In genomic region chr3:177359601-177360357, GRCh38 we compare ENCODE assay signal across 1 cellular context.
TF ChIP-seq lines count a peak whose summit lies in the region.

No MANE protein-coding gene starts in this region.

TF ChIP-seq in K562, 482 proteins besides CTCF, POLR2A, EP300 and RAD21 (continued from another document and continues in another):
- TF ChIP-seq, protein P1, sequence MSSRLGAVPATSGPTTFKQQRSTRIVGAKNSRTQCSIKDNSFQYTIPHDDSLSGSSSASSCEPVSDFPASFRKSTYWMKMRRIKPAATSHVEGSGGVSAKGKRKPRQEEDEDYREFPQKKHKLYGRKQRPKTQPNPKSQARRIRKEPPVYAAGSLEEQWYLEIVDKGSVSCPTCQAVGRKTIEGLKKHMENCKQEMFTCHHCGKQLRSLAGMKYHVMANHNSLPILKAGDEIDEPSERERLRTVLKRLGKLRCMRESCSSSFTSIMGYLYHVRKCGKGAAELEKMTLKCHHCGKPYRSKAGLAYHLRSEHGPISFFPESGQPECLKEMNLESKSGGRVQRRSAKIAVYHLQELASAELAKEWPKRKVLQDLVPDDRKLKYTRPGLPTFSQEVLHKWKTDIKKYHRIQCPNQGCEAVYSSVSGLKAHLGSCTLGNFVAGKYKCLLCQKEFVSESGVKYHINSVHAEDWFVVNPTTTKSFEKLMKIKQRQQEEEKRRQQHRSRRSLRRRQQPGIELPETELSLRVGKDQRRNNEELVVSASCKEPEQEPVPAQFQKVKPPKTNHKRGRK (tag; IDR thresholded peaks at IDR 0.05) = no peak
- TF ChIP-seq STAT5B (CRISPR knock-in tag; IDR thresholded peaks at IDR 0.05) (no peak), NELFE (IDR thresholded peaks at IDR 0.05; ENCODE audit: insufficient read depth, insufficient read length) (no peak), PML (IDR thresholded peaks at IDR 0.05; ENCODE audit: low read length) (peak; percentile 33; the same call in 1 of the 2 replicates), KDM1A (IDR thresholded peaks at IDR 0.05) (peak in 1 of 2 experiments; percentile 62; a peak in 2 of 4 replicates), SAP30 (IDR thresholded peaks at IDR 0.05; ENCODE audit: borderline replicate concordance, insufficient read depth, low read depth, low read length, poor library complexity, severe bottlenecking) (peak; percentile 13), EP400 (IDR thresholded peaks at IDR 0.05) (peak; percentile 89), TFAM (CRISPR knock-in tag; conservative IDR thresholded peaks at IDR 0.05) (no peak), FOXP4 (CRISPR knock-in tag; IDR thresholded peaks at IDR 0.05; ENCODE audit: borderline replicate concordance) (peak; percentile 90; the same call in 1 of the 2 replicates), ELF1 (tag; IDR thresholded peaks at IDR 0.05) (peak; percentile 66), KDM5B (IDR thresholded peaks at IDR 0.05; ENCODE audit: insufficient replicate concordance, low read depth, low read length) (no peak), CBX8 (IDR thresholded peaks at IDR 0.05; ENCODE audit: borderline replicate concordance, extremely low read depth, low read depth, low read length, poor library complexity, severe bottlenecking) (no peak), ZBTB49 (CRISPR knock-in tag; IDR thresholded peaks at IDR 0.05; ENCODE audit: borderline replicate concordance) (no peak; the same call in 1 of the 2 replicates), TFAP4 (CRISPR knock-in tag; IDR thresholded peaks at IDR 0.05; ENCODE audit: borderline replicate concordance) (peak; percentile 87), FOXP1 (CRISPR knock-in tag; IDR thresholded peaks at IDR 0.05) (peak; percentile 94), BCOR (IDR thresholded peaks at IDR 0.05) (no peak), HNRNPL (IDR thresholded peaks at IDR 0.05; ENCODE audit: low read depth, low read length) (0 out of 2 replicates have a peak, but pooled peaks have one; percentile 66), WHSC1 (IDR thresholded peaks at IDR 0.05; ENCODE audit: low read length) (no peak), XRCC4 (IDR thresholded peaks at IDR 0.05; ENCODE audit: extremely low read depth, insufficient read depth, insufficient read length) (no peak), CSDE1 (IDR thresholded peaks at IDR 0.05) (no peak), NCOR1 (IDR thresholded peaks at IDR 0.05) (peak; percentile 98), NRF1 (conservative IDR thresholded peaks at IDR 0.05 in 1 of 2, IDR thresholded peaks at IDR 0.05 in 1 of 2) (no peak), COPS2 (conservative IDR thresholded peaks at IDR 0.05) (no peak), KAT8 (IDR thresholded peaks at IDR 0.05; ENCODE audit: low read depth) (no peak), ZNF583 (CRISPR knock-in tag; IDR thresholded peaks at IDR 0.05) (no peak), ZSCAN32 (CRISPR knock-in tag; IDR thresholded peaks at IDR 0.05) (no peak), FOXA1 (IDR thresholded peaks at IDR 0.05; ENCODE audit: borderline replicate concordance) (peak; percentile 59; the same call in 1 of the 2 replicates), ARID1B (IDR thresholded peaks at IDR 0.05) (peak; percentile 78), FOS (IDR thresholded peaks at IDR 0.05; ENCODE audit: extremely low read depth, insufficient read length) (no peak), PYGO2 (tag; IDR thresholded peaks at IDR 0.05) (no peak), MAX (CRISPR knock-in tag; IDR thresholded peaks at IDR 0.05) (peak; percentile 85), PHF8 (IDR thresholded peaks at IDR 0.05; ENCODE audit: borderline replicate concordance, low read length) (peak; percentile 30; the same call in 1 of the 2 replicates), EZH2 (IDR thresholded peaks at IDR 0.05; ENCODE audit: borderline replicate concordance, low read depth, low read length) (no peak), HCFC1 (IDR thresholded peaks at IDR 0.05; ENCODE audit: low read depth, low read length) (peak; percentile 47; the same call in 1 of the 2 replicates), SMC3 (conservative IDR thresholded peaks at IDR 0.05; ENCODE audit: insufficient read depth, low read depth, low read length) (peak; percentile 77), AFF4 (CRISPR knock-in tag; IDR thresholded peaks at IDR 0.05) (peak; percentile 88), ZNF282 (CRISPR knock-in tag; IDR thresholded peaks at IDR 0.05) (no peak)
- TF ChIP-seq, protein P2, sequence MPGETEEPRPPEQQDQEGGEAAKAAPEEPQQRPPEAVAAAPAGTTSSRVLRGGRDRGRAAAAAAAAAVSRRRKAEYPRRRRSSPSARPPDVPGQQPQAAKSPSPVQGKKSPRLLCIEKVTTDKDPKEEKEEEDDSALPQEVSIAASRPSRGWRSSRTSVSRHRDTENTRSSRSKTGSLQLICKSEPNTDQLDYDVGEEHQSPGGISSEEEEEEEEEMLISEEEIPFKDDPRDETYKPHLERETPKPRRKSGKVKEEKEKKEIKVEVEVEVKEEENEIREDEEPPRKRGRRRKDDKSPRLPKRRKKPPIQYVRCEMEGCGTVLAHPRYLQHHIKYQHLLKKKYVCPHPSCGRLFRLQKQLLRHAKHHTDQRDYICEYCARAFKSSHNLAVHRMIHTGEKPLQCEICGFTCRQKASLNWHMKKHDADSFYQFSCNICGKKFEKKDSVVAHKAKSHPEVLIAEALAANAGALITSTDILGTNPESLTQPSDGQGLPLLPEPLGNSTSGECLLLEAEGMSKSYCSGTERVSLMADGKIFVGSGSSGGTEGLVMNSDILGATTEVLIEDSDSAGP (CRISPR knock-in tag; IDR thresholded peaks at IDR 0.05) = no peak
- TF ChIP-seq, protein P3, sequence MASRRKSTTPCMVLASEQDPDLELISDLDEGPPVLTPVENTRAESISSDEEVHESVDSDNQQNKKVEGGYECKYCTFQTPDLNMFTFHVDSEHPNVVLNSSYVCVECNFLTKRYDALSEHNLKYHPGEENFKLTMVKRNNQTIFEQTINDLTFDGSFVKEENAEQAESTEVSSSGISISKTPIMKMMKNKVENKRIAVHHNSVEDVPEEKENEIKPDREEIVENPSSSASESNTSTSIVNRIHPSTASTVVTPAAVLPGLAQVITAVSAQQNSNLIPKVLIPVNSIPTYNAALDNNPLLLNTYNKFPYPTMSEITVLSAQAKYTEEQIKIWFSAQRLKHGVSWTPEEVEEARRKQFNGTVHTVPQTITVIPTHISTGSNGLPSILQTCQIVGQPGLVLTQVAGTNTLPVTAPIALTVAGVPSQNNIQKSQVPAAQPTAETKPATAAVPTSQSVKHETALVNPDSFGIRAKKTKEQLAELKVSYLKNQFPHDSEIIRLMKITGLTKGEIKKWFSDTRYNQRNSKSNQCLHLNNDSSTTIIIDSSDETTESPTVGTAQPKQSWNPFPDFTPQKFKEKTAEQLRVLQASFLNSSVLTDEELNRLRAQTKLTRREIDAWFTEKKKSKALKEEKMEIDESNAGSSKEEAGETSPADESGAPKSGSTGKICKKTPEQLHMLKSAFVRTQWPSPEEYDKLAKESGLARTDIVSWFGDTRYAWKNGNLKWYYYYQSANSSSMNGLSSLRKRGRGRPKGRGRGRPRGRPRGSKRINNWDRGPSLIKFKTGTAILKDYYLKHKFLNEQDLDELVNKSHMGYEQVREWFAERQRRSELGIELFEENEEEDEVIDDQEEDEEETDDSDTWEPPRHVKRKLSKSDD (conservative IDR thresholded peaks at IDR 0.05; ENCODE audit: low read length) = no peak
- TF ChIP-seq, protein P4, sequence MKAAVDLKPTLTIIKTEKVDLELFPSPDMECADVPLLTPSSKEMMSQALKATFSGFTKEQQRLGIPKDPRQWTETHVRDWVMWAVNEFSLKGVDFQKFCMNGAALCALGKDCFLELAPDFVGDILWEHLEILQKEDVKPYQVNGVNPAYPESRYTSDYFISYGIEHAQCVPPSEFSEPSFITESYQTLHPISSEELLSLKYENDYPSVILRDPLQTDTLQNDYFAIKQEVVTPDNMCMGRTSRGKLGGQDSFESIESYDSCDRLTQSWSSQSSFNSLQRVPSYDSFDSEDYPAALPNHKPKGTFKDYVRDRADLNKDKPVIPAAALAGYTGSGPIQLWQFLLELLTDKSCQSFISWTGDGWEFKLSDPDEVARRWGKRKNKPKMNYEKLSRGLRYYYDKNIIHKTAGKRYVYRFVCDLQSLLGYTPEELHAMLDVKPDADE (conservative IDR thresholded peaks at IDR 0.05; ENCODE audit: control insufficient read depth, low read depth, low read length) = peak; percentile 77
